In the genomic region with DNA sequence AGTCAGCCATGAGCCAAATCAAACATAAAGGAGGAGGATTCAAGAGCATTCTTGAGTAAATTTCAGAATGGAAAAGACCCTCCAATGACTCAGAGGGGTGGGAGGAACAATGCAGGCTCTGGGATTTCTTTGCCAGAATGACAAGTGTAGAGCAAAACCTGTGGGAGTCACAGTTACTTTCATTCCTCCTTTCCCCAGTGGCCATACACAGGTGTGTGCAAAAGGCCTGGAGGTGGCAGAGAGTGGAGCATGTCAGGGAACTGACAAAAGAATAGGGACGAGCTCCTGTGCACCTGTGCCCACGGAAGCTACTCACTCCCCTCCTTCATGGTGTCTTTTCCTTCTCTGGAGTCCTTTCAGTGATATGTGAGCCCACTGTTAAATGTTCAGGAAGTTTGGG, we compare ENCODE assay signal across 16 cellular contexts. TPM values are rescaled to one million over a fixed set of nuclear protein-coding genes. Genes with fewer than 3 reads are reported as not detected.
DNase-seq lines count a peak whose midpoint lies in the region; ATAC-seq and TF ChIP-seq lines count a peak whose summit lies in the region.
"Had no signal": no experiment of that assay in that cellular context is flagged by ENCODE, and none has a peak within 500 bp of the region (broad histone marks: within the 10 kb centered on the region; RNA-seq: fewer than 3 reads in every experiment).

No MANE protein-coding gene starts in this region.

- intact Hi-C loops in mammary epithelial cell (cut with micrococcal nuclease) (no loop called here), lower lobe of right lung (cut with DNase I) (no loop called here), transverse colon (cut with DNase I; ENCODE audit: low total_unique reads) (no loop called here)

- no TSS peak for BruUV-seq in mammary epithelial cell (replicated peaks; lab: Mats Ljungman, UMichigan)

- peak overlapping the region; percentile 34 for H2AFZ ChIP-seq in mammary epithelial cell (ENCODE audit: low read depth, low read length)

- H3K9me3 ChIP-seq in HUES64 (ENCODE audit: insufficient read depth, low read depth, low read length) = peaks cover 14% of the 10 kb centered on the region; the same call in 1 of the 2 replicates
- H3K9me3 ChIP-seq in mammary epithelial cell (replicated peaks; ENCODE audit: insufficient read depth, low read length) = peaks cover 9% of the 10 kb centered on the region
- H3K9me3 ChIP-seq in lower lobe of right lung = peaks cover 10% of the 10 kb centered on the region
- H3K9me3 ChIP-seq in transverse colon = peaks cover 11 to 16% of the 10 kb centered on the region in 2 donors
- peaks cover 7 to 17% of the 10 kb centered on the region in 2 donors for H3K9me3 ChIP-seq in right atrium auricular region

- dilution Hi-C loops in mammary epithelial cell (cut with HindIII; ENCODE audit: low sequenced_read_pairs) = loop anchor here (5.0 kb wide), 1 partner anchor 371 kb away; no protein-coding TSS in a partner anchor

- no peaks in the 10 kb centered on the region for H4K20me1 ChIP-seq in mammary epithelial cell (ENCODE audit: insufficient read depth, low read length)

- peak overlapping the region; percentile 20 for H3K4me2 ChIP-seq in mammary epithelial cell (ENCODE audit: insufficient read depth, low read depth, low read length)

- H3K9ac ChIP-seq in HUES64 (ENCODE audit: low read depth, low read length) = 0 out of 2 replicates have a peak overlapping the region, but pooled peaks have one; percentile 7
- H3K9ac ChIP-seq in mammary epithelial cell (ENCODE audit: insufficient read depth, low read length) = no peak overlapping the region

- TF ChIP-seq EP300 in transverse colon (IDR thresholded peaks at IDR 0.05; ENCODE audit: low read depth) = no peak

- H3K36me3 ChIP-seq in HUES64 (ENCODE audit: insufficient read depth, low read length) = no peaks in the 10 kb centered on the region
- H3K36me3 ChIP-seq in mammary epithelial cell (ENCODE audit: insufficient read depth, low read length) = no peaks in the 10 kb centered on the region
- H3K36me3 ChIP-seq in lower lobe of right lung = no peaks in the 10 kb centered on the region
- H3K36me3 ChIP-seq in transverse colon = no peaks in the 10 kb centered on the region
- H3K36me3 ChIP-seq in right atrium auricular region = no peaks in the 10 kb centered on the region
- H3K36me3 ChIP-seq: BE2C, gastrocnemius medialis, right lobe of liver, SJCRH30 had no signal

- in situ Hi-C loops in mammary epithelial cell (cut with MboI; ENCODE audit: low sequenced_read_pairs in 2 of 2) = loop anchor here (25.0 kb wide), 1 partner anchor 376 kb away; no protein-coding TSS in a partner anchor
- in situ Hi-C loops in transverse colon (cut with MboI; ENCODE audit: low pct_ligation_motif_present in 1 of 4, low pct_unique_long_range_greater_than_20kb in 1 of 4, low sequenced_read_pairs in 3 of 4) = no loop called here

- H3K79me2 ChIP-seq in mammary epithelial cell (ENCODE audit: insufficient read depth, low read length) = no peaks in the 10 kb centered on the region

- 81% methylated on average over 2 of the region's 2 CpGs for WGBS in HUES64
- 75% methylated on average over 2 of the region's 2 CpGs for WGBS in mammary epithelial cell (ENCODE audit: low coverage, missing lambda C conversion rate)
- WGBS in transverse colon (ENCODE audit: low coverage in 1 of 2), 2 donors = 60 to 65% methylated on average over 1 to 2 of the region's 2 CpGs

- DNase-seq in mammary epithelial cell (no peak), lower lobe of right lung (no peak), transverse colon (no peak), right atrium auricular region (ENCODE audit: low spot score) (no peak)
- DNase-seq in activated CD4-positive, CD25-positive, alpha-beta regulatory T cell (lab: John Stamatoyannopoulos, UW) = no peak
- DNase-seq in activated effector memory CD4-positive, alpha-beta T cell treated with anti-CD3 and anti-CD28 coated beads, Interleukin-2, amount 50 U/mL, for 16 hours = no peak
- DNase-seq: activated CD8-positive, alpha-beta memory T cell treated with anti-CD3 and anti-CD28 coated beads, Interleukin-2, amount 50 U/mL, for 48 hours; activated naive CD4-positive, alpha-beta T cell treated with Interleukin-2 at 50 U/mL for 16 hours; BE2C; gastrocnemius medialis; Kasumi-1; right lobe of liver; SJCRH30; stimulated activated CD4-positive, alpha-beta T cell treated with anti-CD3 and anti-CD28 coated beads, Interleukin-1b, Interleukin-23, amount 100 ng/mL, for 48 hours had no signal

- TF ChIP-seq CTCF in mammary epithelial cell (conservative IDR thresholded peaks at IDR 0.05 in 1 of 2, IDR thresholded peaks at IDR 0.05 in 1 of 2; ENCODE audit: extremely low read depth in 1 of 2, insufficient read depth in 1 of 2, low read depth in 1 of 2, low read length in 2 of 2) = no peak
- no peak for TF ChIP-seq CTCF in lower lobe of right lung (IDR thresholded peaks at IDR 0.05)
- no peak for TF ChIP-seq CTCF in transverse colon (IDR thresholded peaks at IDR 0.05)
- no peak for TF ChIP-seq CTCF in right atrium auricular region (IDR thresholded peaks at IDR 0.05)

- CTCF ChIA-PET in mammary epithelial cell (lab: Charles Lee; ENCODE audit: low non-redundant PET) = no interaction called here

- TF ChIP-seq POLR2A in transverse colon (IDR thresholded peaks at IDR 0.05) = no peak

- ATAC-seq in lower lobe of right lung = peak in 1 of 2 donors; percentile 28
- ATAC-seq: gastrocnemius medialis had no signal

- H3K27ac ChIP-seq in HUES64 (ENCODE audit: low read depth, low read length) (peak overlapping the region; percentile 50), mammary epithelial cell (ENCODE audit: insufficient read depth, low read depth, low read length) (peak overlapping the region; percentile 67), lower lobe of right lung (peak overlapping the region; percentile 43), transverse colon (peak overlapping the region; percentile 64 to 81 (median 69)), right atrium auricular region (no peak overlapping the region)
- H3K27ac ChIP-seq: gastrocnemius medialis, right lobe of liver, SJCRH30 had no signal

- H3K4me1 ChIP-seq in HUES64 (ENCODE audit: insufficient read depth, low read length) = peaks cover 42% of the 10 kb centered on the region
- H3K4me1 ChIP-seq in mammary epithelial cell (ENCODE audit: insufficient read depth, low read length) = peaks cover 23% of the 10 kb centered on the region
- H3K4me1 ChIP-seq in lower lobe of right lung = no peaks in the 10 kb centered on the region
- peaks cover 0 to 18% (median 2%) of the 10 kb centered on the region in 4 donors for H3K4me1 ChIP-seq in transverse colon
- H3K4me1 ChIP-seq in right atrium auricular region = no peaks in the 10 kb centered on the region
- H3K4me1 ChIP-seq: BE2C, gastrocnemius medialis, SJCRH30 had no signal

- H3K27me3 ChIP-seq in HUES64 (ENCODE audit: insufficient read depth, low read length) (no peaks in the 10 kb centered on the region), mammary epithelial cell (ENCODE audit: insufficient read depth, low read length) (no peaks in the 10 kb centered on the region), lower lobe of right lung (ENCODE audit: low read depth) (no peaks in the 10 kb centered on the region), transverse colon (no peaks in the 10 kb centered on the region), right atrium auricular region (no peaks in the 10 kb centered on the region)
- H3K27me3 ChIP-seq: BE2C, gastrocnemius medialis, right lobe of liver, SJCRH30 had no signal

- H3K4me3 ChIP-seq in HUES64 (ENCODE audit: low read length) = peak overlapping the region; percentile 29
- no peak overlapping the region for H3K4me3 ChIP-seq in mammary epithelial cell (replicated peaks in 1 of 3; ENCODE audit: insufficient read depth in 1 of 3, low read depth in 2 of 3, low read length in 3 of 3)
- no peak overlapping the region for H3K4me3 ChIP-seq in lower lobe of right lung
- H3K4me3 ChIP-seq in transverse colon = no peak overlapping the region
- H3K4me3 ChIP-seq in right atrium auricular region = no peak overlapping the region
- H3K4me3 ChIP-seq: gastrocnemius medialis, right lobe of liver, SJCRH30 had no signal

RNA-seq across cellular contexts. Expression of gene CIPC, which starts 9.4 kb away (rescaled TPM):
- polyA plus RNA-seq in HUES64 (2013, experiment 1 of 2) = 17.7 TPM
- 16.9 TPM for polyA plus RNA-seq in HUES64 (2013, experiment 2 of 2)
- 10 to 100 TPM; 11.6 to 30.2 TPM for total RNA-seq in mammary epithelial cell
- 9.9 TPM for polyA plus RNA-seq in mammary epithelial cell
- polyA minus RNA-seq in mammary epithelial cell = 14.5 TPM
- total RNA-seq in lower lobe of right lung = 28.4 TPM
- 10 to 100 TPM; 30.8 to 97.1 (median 67.8) TPM for total RNA-seq in transverse colon
- total RNA-seq in right atrium auricular region = 10 to 100 TPM; 64.7 to 87.8 TPM

RNA-seq across cellular contexts. Expression of gene ZDHHC22, which starts 52.9 kb away (rescaled TPM):
- 19.1 TPM for polyA plus RNA-seq in HUES64 (2013, experiment 1 of 2)
- polyA plus RNA-seq in HUES64 (2013, experiment 2 of 2) = 16.3 TPM
- not detected for total RNA-seq in mammary epithelial cell
- not detected for polyA plus RNA-seq in mammary epithelial cell
- polyA minus RNA-seq in mammary epithelial cell = not detected
- not detected for total RNA-seq in lower lobe of right lung
- under 1 TPM in 1 of 4 donors, not detected in 3; 0.14 TPM for total RNA-seq in transverse colon
- not detected for total RNA-seq in right atrium auricular region
- total RNA-seq: gastrocnemius medialis; right lobe of liver; T-helper 2 cell treated with Interferon-gamma antibody and Interleukin-4, amounts not matched to agents 100 ng/mL and 5 ng/mL, for 36 hours had no signal

Comparison
In these comparisons a context has a peak if more than half of its experiments do, and no peak if none do; other contexts are left out.
1. H3K27ac ChIP-seq: peak in HUES64 (single experiment), mammary epithelial cell (single experiment), lower lobe of right lung (single experiment) and transverse colon (4 of 4); none in right atrium auricular region (0 of 2).
2. in situ Hi-C loops: an anchor here in mammary epithelial cell (25.0 kb wide); none called in transverse colon.